ENCODE assay signal across 23 cellular contexts in genomic region chr1:200890027-200890426, GRCh38. TPM values are rescaled to one million over a fixed set of nuclear protein-coding genes. Genes with fewer than 3 reads are reported as not detected.
A peak's percentile ranks its signal among the peaks of the same experiment; 100 is the strongest.
DNase-seq lines count a peak whose midpoint lies in the region; ATAC-seq, FAIRE-seq and TF ChIP-seq lines count a peak whose summit lies in the region.
"Had no signal": no experiment of that assay in that cellular context is flagged by ENCODE, and none has a peak within 500 bp of the region (broad histone marks: within the 10 kb centered on the region; RNA-seq: fewer than 3 reads in every experiment).

No MANE protein-coding gene starts in this region.

- no peak for TF ChIP-seq CTCF in nephron (IDR thresholded peaks at IDR 0.05; ENCODE audit: unreplicated experiment in 3 of 3)

- H3K9ac ChIP-seq in BLaER1 treated with 17β-estradiol and CSF1 and Interleukin-3, amounts not matched to agents 10 nM and 100 nM, result no peak overlapping the region

- DNase-seq in GM12891 (ENCODE audit: insufficient read length, low spot score) (no peak), NCI-H2196 (lab: John Stamatoyannopoulos, UW; ENCODE audit: unreplicated experiment) (no peak), NCI-H2029 treated with DMSO at 0.1 percent for 48 hours (lab: John Stamatoyannopoulos, UW) (no peak), SIG-M5 (lab: John Stamatoyannopoulos, UW) (no peak), substantia nigra (lab: John Stamatoyannopoulos, UW) (no peak)
- DNase-seq: activated CD4-positive, alpha-beta T cell treated with anti-CD3 and anti-CD28 coated beads, Interleukin-2, amount 10 ng/mL, durations not matched to agents 7 days and 5 days; NCI-H187; NCI-H2227 treated with DMSO at 0.1 percent for 48 hours; NCI-H774; stimulated activated CD4-positive, alpha-beta T cell treated with anti-CD3 and anti-CD28 coated beads, Interleukin-2, amount 100 ng/mL, for 48 hours; stomach had no signal

- H3K27ac Mint-ChIP-seq in activated T-helper 17 cell treated with anti-CD3 and anti-CD28 coated beads, Interleukin-2, amount 50 U/mL, for 72 hours, result no peak overlapping the region
- H3K27ac Mint-ChIP-seq in nephron, result no peak overlapping the region
- H3K27ac Mint-ChIP-seq: activated CD4-positive, alpha-beta T cell treated with anti-CD3 and anti-CD28 coated beads, Interleukin-2, amount 10 ng/mL, durations not matched to agents 7 days and 5 days had no signal

- H3K4me1 ChIP-seq in BLaER1 treated with 17β-estradiol and CSF1 and Interleukin-3, amounts not matched to agents 10 nM and 100 nM, result peaks cover 57 to 97% (median 79%) of the 10 kb centered on the region in 10 experiments

- H3K27ac ChIP-seq in BLaER1 treated with 17β-estradiol and CSF1 and Interleukin-3, amounts not matched to agents 10 nM and 100 nM, result peak overlapping the region in 1 of 11 experiments; percentile 91; a peak in 1 of 22 replicates
- H3K27ac ChIP-seq in substantia nigra (ENCODE audit: low read depth, low read length, poor library complexity, severe bottlenecking), result no peak overlapping the region
- H3K27ac ChIP-seq: epithelial cell of prostate, upper lobe of right lung had no signal

- peak; percentile 45 for FAIRE-seq in GM12891 (lab: Jason Lieb, UNC)
- FAIRE-seq: islet of Langerhans, K562 had no signal

- no peaks in the 10 kb centered on the region for H3K36me3 Mint-ChIP-seq in activated T-helper 17 cell treated with anti-CD3 and anti-CD28 coated beads, Interleukin-2, amount 50 U/mL, for 72 hours (ENCODE audit: low read depth)
- H3K36me3 Mint-ChIP-seq in nephron (ENCODE audit: low read depth), result no peaks in the 10 kb centered on the region

- TF ChIP-seq POLR2A in GM12891 (IDR thresholded peaks at IDR 0.05; ENCODE audit: low read depth, low read length), result no peak

- peaks cover 34 to 53% (median 47%) of the 10 kb centered on the region in 11 experiments for H3K27me3 ChIP-seq in BLaER1 treated with 17β-estradiol and CSF1 and Interleukin-3, amounts not matched to agents 10 nM and 100 nM

- ATAC-seq in activated T-helper 17 cell treated with anti-CD3 and anti-CD28 coated beads, Interleukin-2, amount 50 U/mL, for 72 hours (replicated peaks), result no peak

- H3K9me3 Mint-ChIP-seq in activated T-helper 17 cell treated with anti-CD3 and anti-CD28 coated beads, Interleukin-2, amount 50 U/mL, for 72 hours, result no peaks in the 10 kb centered on the region
- H3K9me3 Mint-ChIP-seq in nephron, result no peaks in the 10 kb centered on the region
- H3K9me3 Mint-ChIP-seq: activated CD4-positive, alpha-beta T cell treated with anti-CD3 and anti-CD28 coated beads, Interleukin-2, amount 10 ng/mL, durations not matched to agents 7 days and 5 days had no signal

- 0 out of 22 replicates have a peak, but pooled peaks cover 0 to 3% (median 0%) of the 10 kb centered on the region in 11 experiments for H3K9me3 ChIP-seq in BLaER1 treated with 17β-estradiol and CSF1 and Interleukin-3, amounts not matched to agents 10 nM and 100 nM (replicated peaks in 1 of 11)
- H3K9me3 ChIP-seq: stomach, upper lobe of right lung had no signal

- H3K4me2 ChIP-seq in BLaER1 treated with 17β-estradiol and CSF1 and Interleukin-3, amounts not matched to agents 10 nM and 100 nM, result peak overlapping the region; percentile 85 to 98 (median 91)

- peaks cover 11% of the 10 kb centered on the region for H3K27me3 Mint-ChIP-seq in activated T-helper 17 cell treated with anti-CD3 and anti-CD28 coated beads, Interleukin-2, amount 50 U/mL, for 72 hours
- H3K27me3 Mint-ChIP-seq in nephron (ENCODE audit: low read depth), result peaks cover 34% of the 10 kb centered on the region

- H3K4me1 Mint-ChIP-seq in activated T-helper 17 cell treated with anti-CD3 and anti-CD28 coated beads, Interleukin-2, amount 50 U/mL, for 72 hours, result peaks cover 26% of the 10 kb centered on the region
- peaks cover 49% of the 10 kb centered on the region for H3K4me1 Mint-ChIP-seq in nephron

- H3K4me3 Mint-ChIP-seq in activated T-helper 17 cell treated with anti-CD3 and anti-CD28 coated beads, Interleukin-2, amount 50 U/mL, for 72 hours, result peak overlapping the region; percentile 43
- H3K4me3 Mint-ChIP-seq in nephron, result peak overlapping the region; percentile 22 to 95 (median 25)

- no peak overlapping the region for H3K4me3 ChIP-seq in BLaER1 treated with 17β-estradiol and CSF1 and Interleukin-3, amounts not matched to agents 10 nM and 100 nM
- H3K4me3 ChIP-seq: K562, lung had no signal

- H4K20me1 ChIP-seq in BLaER1 treated with 17β-estradiol and CSF1 and Interleukin-3, amounts not matched to agents 10 nM and 100 nM, result no peaks in the 10 kb centered on the region

- H3K36me3 ChIP-seq in BLaER1 treated with 17β-estradiol and CSF1 and Interleukin-3, amounts not matched to agents 10 nM and 100 nM, result no peaks in the 10 kb centered on the region
- H3K36me3 ChIP-seq: stomach, upper lobe of right lung had no signal

TF ChIP-seq in GM12891, 5 proteins besides CTCF, POLR2A, EP300 and RAD21:
- TF ChIP-seq PAX5 (IDR thresholded peaks at IDR 0.05; ENCODE audit: insufficient read depth, low read length, severe bottlenecking), result no peak
- TF ChIP-seq TAF1 (IDR thresholded peaks at IDR 0.05; ENCODE audit: low read depth, low read length), result no peak

RNA-seq across cellular contexts. Expression of gene INAVA, which starts 4.7 kb away (rescaled TPM):
- 4.5 TPM for polyA plus RNA-seq in GM12891 (2012; ENCODE audit: low read depth, missing spikeins)
- total RNA-seq in activated T-helper 17 cell treated with anti-CD3 and anti-CD28 coated beads, Interleukin-2, amount 50 U/mL, for 72 hours, result under 1 TPM; 0.13 to 0.19 TPM
- total RNA-seq: activated CD4-positive, alpha-beta T cell treated with anti-CD3 and anti-CD28 coated beads, Interleukin-2, amount 10 ng/mL, durations not matched to agents 7 days and 5 days; dermis microvascular lymphatic vessel endothelial cell; fibroblast of villous mesenchyme had no signal
- polyA plus RNA-seq: K562 had no signal

RNA-seq across cellular contexts. Expression of gene GPR25, which starts 17.2 kb away (rescaled TPM):
- polyA plus RNA-seq in GM12891 (2012; ENCODE audit: low read depth, missing spikeins), result not detected
- 1 to 10 TPM in 1 of 2 donors, not detected in 1; 1.8 TPM for total RNA-seq in activated T-helper 17 cell treated with anti-CD3 and anti-CD28 coated beads, Interleukin-2, amount 50 U/mL, for 72 hours
- total RNA-seq: activated CD4-positive, alpha-beta T cell treated with anti-CD3 and anti-CD28 coated beads, Interleukin-2, amount 10 ng/mL, durations not matched to agents 7 days and 5 days; cardiac septum; dermis microvascular lymphatic vessel endothelial cell; fibroblast of villous mesenchyme; K562; posterior vena cava; stomach had no signal
- polyA plus RNA-seq: K562 had no signal
